ENCODE assay signal across 8 cellular contexts in the genomic region with DNA sequence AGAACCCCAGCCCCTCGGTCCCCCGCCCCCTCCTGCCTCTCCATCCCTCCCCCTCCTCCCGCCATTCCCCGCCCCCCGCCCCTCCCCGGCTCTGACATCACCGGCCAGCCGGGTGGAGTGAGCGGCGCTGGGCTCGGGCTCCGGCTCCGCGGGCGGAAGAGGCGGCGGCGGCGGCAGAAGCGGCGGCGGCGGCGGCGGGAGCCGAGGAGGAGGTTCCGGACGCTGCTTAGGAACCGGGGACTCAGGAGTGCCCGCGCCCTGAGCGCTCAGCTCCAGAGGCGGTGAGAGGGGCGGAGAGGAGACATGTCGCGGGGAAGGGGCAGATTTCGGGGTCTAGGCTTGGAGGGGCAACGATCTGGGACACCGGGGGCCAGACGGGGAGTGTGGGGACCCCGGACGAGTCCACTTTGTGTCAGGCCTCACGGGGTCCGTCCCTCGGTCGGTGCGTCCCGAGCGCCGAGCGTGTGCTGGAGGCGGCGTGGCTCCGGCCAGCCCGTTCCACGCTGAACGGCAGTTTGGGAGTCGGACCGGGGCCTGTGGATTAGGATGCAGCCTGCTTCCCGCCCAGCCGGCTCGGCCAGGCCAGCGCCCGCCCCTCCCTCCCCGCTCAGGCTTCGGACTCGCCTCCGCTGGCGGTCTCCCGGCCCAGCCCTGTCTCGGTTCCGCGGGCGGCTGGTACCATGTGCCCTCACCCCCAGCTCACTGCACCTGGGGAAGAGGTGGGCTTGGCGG. TPM values are rescaled to one million over a fixed set of nuclear protein-coding genes. Genes with fewer than 3 reads are reported as not detected.
DNase-seq lines count a peak whose midpoint lies in the region; ATAC-seq and TF ChIP-seq lines count a peak whose summit lies in the region.

A gene with protein sequence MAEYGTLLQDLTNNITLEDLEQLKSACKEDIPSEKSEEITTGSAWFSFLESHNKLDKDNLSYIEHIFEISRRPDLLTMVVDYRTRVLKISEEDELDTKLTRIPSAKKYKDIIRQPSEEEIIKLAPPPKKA (plus strand): TSS at position 143 of the 732 bp plus-strand sequence. CDS start 6,161 bp downstream, outside the sequence.

- H3K4me3 Mint-ChIP-seq in activated CD4-positive, alpha-beta T cell treated with anti-CD3 and anti-CD28 coated beads for 36 hours = peak within 1 kb of the TSS; percentile 81

- no peaks in the 10 kb centered on the region for H3K9me3 Mint-ChIP-seq in activated CD4-positive, alpha-beta T cell treated with anti-CD3 and anti-CD28 coated beads for 36 hours (ENCODE audit: low read depth)

- peak within 1 kb of the TSS; percentile 95 for H3K27ac ChIP-seq in layer of hippocampus (ENCODE audit: low read depth, low read length)

- peak; percentile 76 for ATAC-seq in activated CD4-positive, alpha-beta T cell treated with anti-CD3 and anti-CD28 coated beads for 36 hours
- no peak for ATAC-seq in HG03378 (IDR thresholded peaks at IDR 0.05; ENCODE audit: unreplicated experiment)

- peak within 1 kb of the TSS; percentile 86 for H3K27ac Mint-ChIP-seq in activated CD4-positive, alpha-beta T cell treated with anti-CD3 and anti-CD28 coated beads for 36 hours

- H3K27me3 ChIP-seq in H7 (ENCODE audit: control insufficient read depth, insufficient read depth, low read length) (no peaks in the 10 kb centered on the region), layer of hippocampus (ENCODE audit: control insufficient read depth, insufficient read depth, low read length) (no peaks in the 10 kb centered on the region)

- peak within 1 kb of the TSS; percentile 100 for H3K4me3 ChIP-seq in H7 (ENCODE audit: insufficient read depth, low read depth, low read length)
- peak within 1 kb of the TSS; percentile 96 for H3K4me3 ChIP-seq in choroid plexus epithelial cell (ENCODE audit: low read depth, low read length)

- H3K27me3 Mint-ChIP-seq in activated CD4-positive, alpha-beta T cell treated with anti-CD3 and anti-CD28 coated beads for 36 hours = no peaks in the 10 kb centered on the region

- intact Hi-C loops in activated CD4-positive, alpha-beta T cell treated with anti-CD3 and anti-CD28 coated beads for 36 hours (cut with DNase I, micrococcal nuclease) = loop anchor here (1.0 to 10.0 kb wide), 3 partner anchors 58 to 281 kb away; partner anchors contain the start of genes PEX19 (in 2 of the 2) and TAGLN2 (in 1 of the 2)

- DNase-seq in ELF-1 (ENCODE audit: low read depth, low spot score) (peak; percentile 54), H7 (peak; percentile 99), NCI-H2107 (lab: John Stamatoyannopoulos, UW) (peak; percentile 61), choroid plexus epithelial cell (ENCODE audit: low read depth) (peak; percentile 67)
- peak; percentile 83 for DNase-seq in activated CD4-positive, alpha-beta T cell treated with anti-CD3 and anti-CD28 coated beads for 36 hours
- DNase-seq in stimulated activated CD4-positive, alpha-beta T cell treated with anti-CD3 and anti-CD28 coated beads, Interleukin-1b, Interleukin-23, amount 100 ng/mL, for 24 hours (ENCODE audit: low read depth in 4 of 4, low spot score in 1 of 4) = peak; percentile 37 to 64 (median 61)

- H3K36me3 ChIP-seq in H7 (replicated peaks; ENCODE audit: control insufficient read depth, insufficient read depth, low read length) = peaks cover 11% of the 10 kb centered on the region

- peaks cover 46% of the 10 kb centered on the region for H3K4me1 Mint-ChIP-seq in activated CD4-positive, alpha-beta T cell treated with anti-CD3 and anti-CD28 coated beads for 36 hours

- H3K36me3 Mint-ChIP-seq in activated CD4-positive, alpha-beta T cell treated with anti-CD3 and anti-CD28 coated beads for 36 hours (ENCODE audit: low read depth) = peaks cover 19% of the 10 kb centered on the region

- TF ChIP-seq CTCF in choroid plexus epithelial cell (conservative IDR thresholded peaks at IDR 0.05; ENCODE audit: low read depth, low read length) = no peak

- POLR2A ChIA-PET in activated CD4-positive, alpha-beta T cell treated with anti-CD3 and anti-CD28 coated beads for 36 hours (lab: Charles Lee) = interaction anchor here (0.6 kb wide), 1 partner anchor 29 kb away, joined by 4 read pairs; no protein-coding TSS in a partner anchor

- CTCF ChIA-PET in activated CD4-positive, alpha-beta T cell treated with anti-CD3 and anti-CD28 coated beads for 36 hours (lab: Charles Lee) = interaction anchor here (1.0 to 1.8 kb wide), 5 partner anchors 12 to 120 kb away, joined by 3 to 7 read pairs (median 3); no protein-coding TSS in a partner anchor

RNA-seq across cellular contexts. Expression of the gene that starts here (rescaled TPM):
- 75.6 and 81.4 TPM in 2 replicates for total RNA-seq in H7 (2014; rRNA removed; shearing (Covaris generic))
- total RNA-seq in activated CD4-positive, alpha-beta T cell treated with anti-CD3 and anti-CD28 coated beads for 36 hours = 10 to 100 TPM; 42.5 to 63.4 TPM
